Comparison of ENCODE assay signal across 7 cellular contexts in the genomic region with DNA sequence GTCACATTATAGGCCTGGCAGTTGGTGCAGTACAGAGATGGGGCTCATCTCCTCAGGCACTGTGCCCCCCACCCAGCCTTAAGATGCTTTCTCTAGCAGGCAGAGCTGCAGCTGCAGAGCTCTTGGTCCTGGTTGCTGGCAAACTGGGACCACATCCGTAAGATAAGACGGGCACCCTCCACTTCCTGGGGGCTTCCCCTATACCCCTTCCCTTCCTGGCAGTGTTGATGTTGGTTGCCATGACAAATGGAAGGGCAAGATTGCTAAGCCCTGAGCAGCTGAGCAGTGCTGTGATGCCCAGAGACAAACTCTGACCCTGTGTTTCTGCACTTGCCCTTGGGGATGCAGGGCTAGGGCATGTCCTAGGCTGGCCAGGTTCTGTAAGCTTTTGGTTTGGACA.
DNase-seq lines count a peak whose midpoint lies in the region; ATAC-seq lines count a peak whose summit lies in the region.

No MANE protein-coding gene starts in this region.

- no peaks in the 10 kb centered on the region for H3K27me3 ChIP-seq in HAP-1 (ENCODE audit: low read depth)

- H3K4me1 Mint-ChIP-seq in IgD-negative memory B cell = peaks cover 34 to 49% (median 42%) of the 10 kb centered on the region in 3 donors
- peaks cover 39 to 61% of the 10 kb centered on the region in 2 donors for H3K4me1 Mint-ChIP-seq in stimulated activated naive B cell treated with anti-CD40 and anti-IgM and Interleukin-4, amounts not matched to agents 10 μg/mL and 1 μg/mL and 100 μg/mL, for 72 hours

- H3K4me1 ChIP-seq in HAP-1 = peaks cover 5% of the 10 kb centered on the region

- in situ Hi-C loops in HAP-1 (cut with MboI; ENCODE audit: low sequenced_read_pairs) = no loop called here
- in situ Hi-C loops in KBM-7 (cut with MboI; ENCODE audit: low pct_unique_long_range_greater_than_20kb, low sequenced_read_pairs) = no loop called here

- peak overlapping the region in 3 of 4 donors; percentile 41 to 86 (median 60) for H3K4me3 Mint-ChIP-seq in IgD-negative memory B cell
- H3K4me3 Mint-ChIP-seq in stimulated activated naive B cell treated with anti-CD40 and anti-IgM and Interleukin-4, amounts not matched to agents 10 μg/mL and 1 μg/mL and 100 μg/mL, for 72 hours = peak overlapping the region in 1 of 2 donors; percentile 39

- H3K27me3 Mint-ChIP-seq in IgD-negative memory B cell = peaks cover 3% of the 10 kb centered on the region
- H3K27me3 Mint-ChIP-seq in stimulated activated naive B cell treated with anti-CD40 and anti-IgM and Interleukin-4, amounts not matched to agents 10 μg/mL and 1 μg/mL and 100 μg/mL, for 72 hours = peaks cover 4 to 10% of the 10 kb centered on the region in 2 donors

- peak in 1 of 2 donors; percentile 5 for ATAC-seq in stimulated activated naive B cell treated with anti-CD40 and anti-IgM and Interleukin-4, amounts not matched to agents 10 μg/mL and 1 μg/mL and 100 μg/mL, for 72 hours (replicated peaks)
- ATAC-seq in HG03095 (IDR thresholded peaks at IDR 0.05; ENCODE audit: unreplicated experiment) = no peak

- no peaks in the 10 kb centered on the region for H3K36me3 ChIP-seq in HAP-1 (replicated peaks)

- H3K9me3 Mint-ChIP-seq in IgD-negative memory B cell = no peaks in the 10 kb centered on the region
- no peaks in the 10 kb centered on the region for H3K9me3 Mint-ChIP-seq in stimulated activated naive B cell treated with anti-CD40 and anti-IgM and Interleukin-4, amounts not matched to agents 10 μg/mL and 1 μg/mL and 100 μg/mL, for 72 hours

- H3K36me3 Mint-ChIP-seq in IgD-negative memory B cell = no peaks in the 10 kb centered on the region
- peaks cover 2 to 3% of the 10 kb centered on the region in 2 donors for H3K36me3 Mint-ChIP-seq in stimulated activated naive B cell treated with anti-CD40 and anti-IgM and Interleukin-4, amounts not matched to agents 10 μg/mL and 1 μg/mL and 100 μg/mL, for 72 hours

- DNase-seq in activated CD4-positive, alpha-beta T cell treated with anti-CD3 and anti-CD28 coated beads, Interleukin-2, amount 50 U/mL, for 4 hours = peak; percentile 11 to 16
- DNase-seq in effector CD8-positive, alpha-beta T cell (lab: John Stamatoyannopoulos, UW) = peak; percentile 24
- no peak for DNase-seq in stimulated activated naive B cell treated with anti-CD40 and anti-IgM and Interleukin-4, amounts not matched to agents 10 μg/mL and 1 μg/mL and 100 μg/mL, for 72 hours
- DNase-seq in HAP-1 (ENCODE audit: low spot score in 2 of 2) (no peak), KBM-7 (no peak)

- peak overlapping the region; percentile 78 to 98 (median 89) for H3K27ac Mint-ChIP-seq in IgD-negative memory B cell
- H3K27ac Mint-ChIP-seq in stimulated activated naive B cell treated with anti-CD40 and anti-IgM and Interleukin-4, amounts not matched to agents 10 μg/mL and 1 μg/mL and 100 μg/mL, for 72 hours = peak overlapping the region; percentile 85

- H3K9me3 ChIP-seq in HAP-1 = no peaks in the 10 kb centered on the region

- no peak overlapping the region for H3K4me3 ChIP-seq in HAP-1

Comparison
In these comparisons a context has a peak if more than half of its experiments do, and no peak if none do; other contexts are left out.
1. DNase-seq: peak in activated CD4-positive, alpha-beta T cell treated with anti-CD3 and anti-CD28 coated beads, Interleukin-2, amount 50 U/mL, for 4 hours (2 of 2) and effector CD8-positive, alpha-beta T cell (single experiment); none in stimulated activated naive B cell treated with anti-CD40 and anti-IgM and Interleukin-4, amounts not matched to agents 10 μg/mL and 1 μg/mL and 100 μg/mL, for 72 hours (single experiment), HAP-1 (0 of 2) and KBM-7 (single experiment).